In genomic region chr19:6271721-6272410, GRCh38 we compare ENCODE assay signal across 9 cellular contexts. TPM values are rescaled to one million over a fixed set of nuclear protein-coding genes. Genes with fewer than 3 reads are reported as not detected.
DNase-seq lines count a peak whose midpoint lies in the region; ATAC-seq and TF ChIP-seq lines count a peak whose summit lies in the region.
"Had no signal": no experiment of that assay in that cellular context is flagged by ENCODE, and none has a peak within 500 bp of the region (broad histone marks: within the 10 kb centered on the region; RNA-seq: fewer than 3 reads in every experiment).

No MANE protein-coding gene starts in this region.

- H3K4me1 ChIP-seq in lung (ENCODE audit: control insufficient read depth in 2 of 2, insufficient read depth in 2 of 2, low read length in 2 of 2), result peaks cover 36 to 73% of the 10 kb centered on the region in 2 donors
- peaks cover 0 to 94% (median 56%) of the 10 kb centered on the region in 4 donors for H3K4me1 ChIP-seq in tibial nerve

- no peak for ATAC-seq in lung (ENCODE audit: insufficient read depth, low FRiP score)

- peak in 1 of 2 donors; percentile 26 for TF ChIP-seq EP300 in tibial nerve (IDR thresholded peaks at IDR 0.05)

- TF ChIP-seq POLR2A in tibial nerve (IDR thresholded peaks at IDR 0.05), result no peak

- 33 to 39% methylated on average over 34 to 35 of the region's 35 CpGs for WGBS in lung, 2 donors
- 28 to 29% methylated on average over 35 of the region's 35 CpGs for whole genome bisulfite sequencing in tibial nerve, 2 donors

- H3K27ac Mint-ChIP-seq in activated T-cell treated with anti-CD3 and anti-CD28 coated beads, Interleukin-2, amount 50 U/mL, for 24 hours, result peak overlapping the region; percentile 78
- H3K27ac Mint-ChIP-seq: T-helper 1 cell treated with Interleukin-12 subunit alpha and Interleukin-12 subunit beta and Interleukin-4 antibody, amounts not matched to agents 30 μg/mL and 1 μg/mL, for 36 hours had no signal

- H3K9me3 Mint-ChIP-seq in activated T-cell treated with anti-CD3 and anti-CD28 coated beads, Interleukin-2, amount 50 U/mL, for 24 hours, result no peaks in the 10 kb centered on the region
- H3K9me3 Mint-ChIP-seq: T-helper 1 cell treated with Interleukin-12 subunit alpha and Interleukin-12 subunit beta and Interleukin-4 antibody, amounts not matched to agents 30 μg/mL and 1 μg/mL, for 36 hours had no signal

- TF ChIP-seq CTCF in lung (IDR thresholded peaks at IDR 0.05; ENCODE audit: control extremely low read depth, extremely low read depth) (no peak), tibial nerve (IDR thresholded peaks at IDR 0.05) (no peak)

- H3K9me3 ChIP-seq in lung (ENCODE audit: control insufficient read depth in 2 of 2, insufficient read depth in 1 of 2, low read length in 1 of 2) (peaks cover 0 to 1% of the 10 kb centered on the region in 2 donors), tibial nerve (no peaks in the 10 kb centered on the region)

- H3K4me3 ChIP-seq in lung (no peak overlapping the region), tibial nerve (peak overlapping the region in 3 of 4 donors; percentile 6 to 38 (median 10))

- no peaks in the 10 kb centered on the region for H3K27me3 Mint-ChIP-seq in activated T-cell treated with anti-CD3 and anti-CD28 coated beads, Interleukin-2, amount 50 U/mL, for 24 hours

- DNase-seq in activated T-cell treated with anti-CD3 and anti-CD28 coated beads, Interleukin-2, amount 50 U/mL, for 24 hours, result no peak
- DNase-seq in activated T-cell treated with anti-CD3 and anti-CD28 coated beads, Interleukin-2, amount 50 U/mL, for 1 hour, result no peak
- DNase-seq in dermis microvascular lymphatic vessel endothelial cell (ENCODE audit: low read depth in 2 of 2), result peak; percentile 43 to 76
- peak; percentile 73 for DNase-seq in lung (ENCODE audit: low spot score)
- DNase-seq in tibial nerve (ENCODE audit: low spot score in 2 of 2), result peak; percentile 63 to 64
- DNase-seq in NCI-H146 (lab: John Stamatoyannopoulos, UW), result no peak
- DNase-seq in NCI-H748 treated with DMSO at 0.1 percent for 48 hours (lab: John Stamatoyannopoulos, UW), result no peak
- DNase-seq in NCI-H345 (lab: John Stamatoyannopoulos, UW), result no peak

- H3K36me3 ChIP-seq in lung (ENCODE audit: control insufficient read depth in 2 of 2, insufficient read depth in 2 of 2, low read length in 2 of 2), result peaks cover 3 to 21% of the 10 kb centered on the region in 2 donors
- peaks cover 0 to 31% (median 0%) of the 10 kb centered on the region in 3 donors for H3K36me3 ChIP-seq in tibial nerve

- no peaks in the 10 kb centered on the region for H3K27me3 ChIP-seq in lung (ENCODE audit: control insufficient read depth, insufficient read depth)
- no peaks in the 10 kb centered on the region for H3K27me3 ChIP-seq in tibial nerve

- H3K36me3 Mint-ChIP-seq in activated T-cell treated with anti-CD3 and anti-CD28 coated beads, Interleukin-2, amount 50 U/mL, for 24 hours (ENCODE audit: low read depth), result peaks cover 82% of the 10 kb centered on the region

- H3K4me3 Mint-ChIP-seq in activated T-cell treated with anti-CD3 and anti-CD28 coated beads, Interleukin-2, amount 50 U/mL, for 24 hours, result no peak overlapping the region
- H3K4me3 Mint-ChIP-seq: T-helper 1 cell treated with Interleukin-12 subunit alpha and Interleukin-12 subunit beta and Interleukin-4 antibody, amounts not matched to agents 30 μg/mL and 1 μg/mL, for 36 hours had no signal

- H3K27ac ChIP-seq in lung (ENCODE audit: low read depth in 1 of 2, low read length in 1 of 2) (peak overlapping the region; percentile 74 to 98), tibial nerve (peak overlapping the region; percentile 60 to 93 (median 85))

- peaks cover 56% of the 10 kb centered on the region for H3K4me1 Mint-ChIP-seq in activated T-cell treated with anti-CD3 and anti-CD28 coated beads, Interleukin-2, amount 50 U/mL, for 24 hours (ENCODE audit: low read depth)

RNA-seq across cellular contexts. Expression of gene MLLT1, which starts 7.9 kb away (rescaled TPM):
- total RNA-seq in dermis microvascular lymphatic vessel endothelial cell (3.5 and 9.4 TPM in 2 replicates), lung (100 to 1,000 TPM in 1 of 2 donors, 10 to 100 TPM in 1; 24.8 to 120 TPM), tibial nerve (10 to 100 TPM; 15.1 to 42.0 (median 19.9) TPM)
- 10 to 100 TPM; 28.2 to 44.1 TPM for polyA plus RNA-seq in lung

Comparison
In these comparisons a context has a peak if more than half of its experiments do, and no peak if none do; other contexts are left out.
1. DNase-seq: peak in dermis microvascular lymphatic vessel endothelial cell (2 of 2), lung (single experiment) and tibial nerve (2 of 2); none in activated T-cell treated with anti-CD3 and anti-CD28 coated beads, Interleukin-2, amount 50 U/mL, for 24 hours (single experiment), activated T-cell treated with anti-CD3 and anti-CD28 coated beads, Interleukin-2, amount 50 U/mL, for 1 hour (single experiment), NCI-H146 (single experiment), NCI-H748 treated with DMSO at 0.1 percent for 48 hours (single experiment) and NCI-H345 (single experiment).